Comparison of ENCODE assay signal across 14 cellular contexts in genomic region chr11:123202155-123202714, GRCh38. TPM values are rescaled to one million over a fixed set of nuclear protein-coding genes. Genes with fewer than 3 reads are reported as not detected.
DNase-seq lines count a peak whose midpoint lies in the region; ATAC-seq and TF ChIP-seq lines count a peak whose summit lies in the region.
"Had no signal": no experiment of that assay in that cellular context is flagged by ENCODE, and none has a peak within 500 bp of the region (broad histone marks: within the 10 kb centered on the region; RNA-seq: fewer than 3 reads in every experiment).

No MANE protein-coding gene starts in this region.

- intact Hi-C loops in colonic mucosa (cut with DNase I): no loop called here
- intact Hi-C loops in gastrocnemius medialis (cut with DNase I; ENCODE audit: low total_unique reads): no loop called here

- ATAC-seq in gastrocnemius medialis: peak; percentile 44 to 56
- no peak for ATAC-seq in GM19397 (IDR thresholded peaks at IDR 0.05; ENCODE audit: unreplicated experiment)
- ATAC-seq in GM18517 (IDR thresholded peaks at IDR 0.05; ENCODE audit: unreplicated experiment): no peak
- ATAC-seq: activated CD8-positive, alpha-beta T cell treated with anti-CD3 and anti-CD28 coated beads, Interleukin-2, amount 10 ng/mL, durations not matched to agents 7 days and 5 days had no signal

- no peak overlapping the region for H3K4me3 Mint-ChIP-seq in HFFc6
- H3K4me3 Mint-ChIP-seq: activated CD8-positive, alpha-beta T cell treated with anti-CD3 and anti-CD28 coated beads, Interleukin-2, amount 10 ng/mL, durations not matched to agents 7 days and 5 days; activated naive CD4-positive, alpha-beta T cell treated with anti-CD3 and anti-CD28 coated beads, Interleukin-2, amount 10 ng/mL, durations not matched to agents 7 days and 5 days; CD4-positive, CD25-positive, alpha-beta regulatory T cell; stimulated activated naive CD8-positive, alpha-beta T cell treated with anti-CD3 and anti-CD28 coated beads, Interleukin-15, Interleukin-2, amounts not matched to agents 100 ng/mL and 50 ng/mL, for 24 hours had no signal

- peak overlapping the region in 1 of 2 donors; percentile 3 for H3K9ac ChIP-seq in colonic mucosa (ENCODE audit: low read depth in 2 of 2, low read length in 2 of 2)
- H3K9ac ChIP-seq: KMS-11 had no signal

- TF ChIP-seq POLR2A in gastrocnemius medialis (IDR thresholded peaks at IDR 0.05): no peak

- H3K36me3 ChIP-seq in colonic mucosa (no peaks in the 10 kb centered on the region), gastrocnemius medialis (no peaks in the 10 kb centered on the region)

- no peaks in the 10 kb centered on the region for H3K4me1 ChIP-seq in colonic mucosa
- no peaks in the 10 kb centered on the region for H3K4me1 ChIP-seq in gastrocnemius medialis

- H3K27ac ChIP-seq in colonic mucosa (peak overlapping the region; percentile 30), gastrocnemius medialis (no peak overlapping the region)
- H3K27ac ChIP-seq: KMS-11 had no signal

- peaks cover 58% of the 10 kb centered on the region for H3K4me1 Mint-ChIP-seq in HFFc6 (ENCODE audit: low read depth)
- H3K4me1 Mint-ChIP-seq: activated naive CD4-positive, alpha-beta T cell treated with anti-CD3 and anti-CD28 coated beads, Interleukin-2, amount 10 ng/mL, durations not matched to agents 7 days and 5 days; CD4-positive, CD25-positive, alpha-beta regulatory T cell had no signal

- H3K27me3 Mint-ChIP-seq in HFFc6 (ENCODE audit: insufficient read depth): no peaks in the 10 kb centered on the region; the same call in 1 of the 2 replicates

- no peaks in the 10 kb centered on the region for H3K27me3 ChIP-seq in colonic mucosa
- H3K27me3 ChIP-seq in gastrocnemius medialis: peaks cover 0 to 19% (median 10%) of the 10 kb centered on the region in 3 donors

- TF ChIP-seq CTCF in HFFc6 (IDR thresholded peaks at IDR 0.05): no peak
- no peak for TF ChIP-seq CTCF in colonic mucosa (IDR thresholded peaks at IDR 0.05)
- TF ChIP-seq CTCF in gastrocnemius medialis (IDR thresholded peaks at IDR 0.05 in 4 of 5, conservative IDR thresholded peaks at IDR 0.05 in 1 of 5): no peak

- H3K27ac Mint-ChIP-seq in HFFc6: peak overlapping the region; percentile 60
- H3K27ac Mint-ChIP-seq: activated CD8-positive, alpha-beta T cell treated with anti-CD3 and anti-CD28 coated beads, Interleukin-2, amount 10 ng/mL, durations not matched to agents 7 days and 5 days; activated naive CD4-positive, alpha-beta T cell treated with anti-CD3 and anti-CD28 coated beads, Interleukin-2, amount 10 ng/mL, durations not matched to agents 7 days and 5 days; stimulated activated naive CD8-positive, alpha-beta T cell treated with anti-CD3 and anti-CD28 coated beads, Interleukin-15, Interleukin-2, amounts not matched to agents 100 ng/mL and 50 ng/mL, for 24 hours had no signal

- H3K36me3 Mint-ChIP-seq in HFFc6 (ENCODE audit: low read depth): no peaks in the 10 kb centered on the region
- H3K36me3 Mint-ChIP-seq: activated naive CD4-positive, alpha-beta T cell treated with anti-CD3 and anti-CD28 coated beads, Interleukin-2, amount 10 ng/mL, durations not matched to agents 7 days and 5 days; CD4-positive, CD25-positive, alpha-beta regulatory T cell had no signal

- H3K9me3 Mint-ChIP-seq in HFFc6: no peaks in the 10 kb centered on the region
- H3K9me3 Mint-ChIP-seq: activated naive CD4-positive, alpha-beta T cell treated with anti-CD3 and anti-CD28 coated beads, Interleukin-2, amount 10 ng/mL, durations not matched to agents 7 days and 5 days; stimulated activated naive CD8-positive, alpha-beta T cell treated with anti-CD3 and anti-CD28 coated beads, Interleukin-15, Interleukin-2, amounts not matched to agents 100 ng/mL and 50 ng/mL, for 24 hours had no signal

- DNase-seq in HFFc6: peak; percentile 30
- no peak for DNase-seq in colonic mucosa
- peak; percentile 83 for DNase-seq in left kidney (ENCODE audit: low read depth, low spot score)
- no peak for DNase-seq in gastrocnemius medialis
- DNase-seq in activated CD4-positive, alpha-beta T cell treated with anti-CD3 and anti-CD28 coated beads for 48 hours: no peak
- no peak for DNase-seq in NCI-H446 (lab: John Stamatoyannopoulos, UW)
- DNase-seq: activated CD8-positive, alpha-beta T cell treated with anti-CD3 and anti-CD28 coated beads, Interleukin-2, amount 10 ng/mL, durations not matched to agents 7 days and 5 days; activated naive CD4-positive, alpha-beta T cell treated with anti-CD3 and anti-CD28 coated beads, Interleukin-2, amount 10 ng/mL, durations not matched to agents 7 days and 5 days; CD4-positive, CD25-positive, alpha-beta regulatory T cell; posterior cingulate gyrus had no signal

- in situ Hi-C loops in gastrocnemius medialis (cut with MboI; ENCODE audit: low sequenced_read_pairs in 4 of 4): no loop called here

- H3K9me3 ChIP-seq in colonic mucosa: no peaks in the 10 kb centered on the region
- H3K9me3 ChIP-seq in gastrocnemius medialis: no peaks in the 10 kb centered on the region

- H3K4me3 ChIP-seq in colonic mucosa (no peak overlapping the region), gastrocnemius medialis (no peak overlapping the region)

RNA-seq across cellular contexts. Expression of gene CLMP, which starts 7.2 kb away (rescaled TPM):
- total RNA-seq in HFFc6 (2021; fragmentation: NEBNext Ultra II Directional; extraction: Animal tissue kit (Norgen Biotek cat#: 25700)): 100 to 1,000 TPM; 126 to 201 (median 138) TPM
- 10 to 100 TPM in 1 of 2 donors, 1 to 10 TPM in 1; 3.3 to 13.2 TPM for total RNA-seq in colonic mucosa
- 10 to 100 TPM in 1 of 4 donors, 1 to 10 TPM in 3; 2.3 to 12.5 (median 4.4) TPM for total RNA-seq in gastrocnemius medialis

Comparison
In these comparisons a context has a peak if more than half of its experiments do, and no peak if none do; other contexts are left out.
1. DNase-seq: peak in HFFc6 (single experiment) and left kidney (single experiment); none in colonic mucosa (single experiment), gastrocnemius medialis (0 of 2), activated CD4-positive, alpha-beta T cell treated with anti-CD3 and anti-CD28 coated beads for 48 hours (single experiment) and NCI-H446 (0 of 2).
2. ATAC-seq: peak in gastrocnemius medialis (2 of 2); none in GM19397 (single experiment) and GM18517 (single experiment).
3. RNA of gene CLMP, which starts 7.2 kb away (total RNA-seq): 126 to 201 TPM in HFFc6; 3.3 to 13.2 TPM in colonic mucosa and 2.3 to 12.5 TPM in gastrocnemius medialis; every median in the first group is over 4 times any median in the second.